8 cellular contexts compared by ENCODE assay signal in genomic region chr1:37473431-37474050, GRCh38. TPM values are rescaled to one million over a fixed set of nuclear protein-coding genes. Genes with fewer than 3 reads are reported as not detected.
DNase-seq lines count a peak whose midpoint lies in the region; FAIRE-seq lines count a peak whose summit lies in the region.

No MANE protein-coding gene starts in this region.

- H3K27me3 ChIP-seq in effector memory CD4-positive, alpha-beta T cell (replicated peaks; ENCODE audit: control insufficient read depth, insufficient read depth, low read length, poor library complexity, severe bottlenecking), result no peaks in the 10 kb centered on the region
- H3K27me3 ChIP-seq in mononuclear cell (ENCODE audit: insufficient read depth, low read length), result no peaks in the 10 kb centered on the region

- H3K4me3 ChIP-seq in effector memory CD4-positive, alpha-beta T cell (ENCODE audit: insufficient read depth, low read depth, low read length, poor library complexity, severe bottlenecking), result peak overlapping the region; percentile 98
- H3K4me3 ChIP-seq in mononuclear cell (ENCODE audit: low read length), result peak overlapping the region; percentile 86

- H3K36me3 Mint-ChIP-seq in T-helper 1 cell treated with Interleukin-12 subunit alpha and Interleukin-12 subunit beta and Interleukin-4 antibody, amounts not matched to agents 30 μg/mL and 1 μg/mL, for 36 hours (ENCODE audit: low read depth), result peaks cover 36% of the 10 kb centered on the region

- peak overlapping the region; percentile 72 for H3K4me3 Mint-ChIP-seq in T-helper 1 cell treated with Interleukin-12 subunit alpha and Interleukin-12 subunit beta and Interleukin-4 antibody, amounts not matched to agents 30 μg/mL and 1 μg/mL, for 36 hours

- H3K4me1 ChIP-seq in effector memory CD4-positive, alpha-beta T cell (ENCODE audit: control insufficient read depth, insufficient read depth, low read length, poor library complexity, severe bottlenecking), result peaks cover 37% of the 10 kb centered on the region
- H3K4me1 ChIP-seq in mononuclear cell (ENCODE audit: insufficient read depth, low read length), result peaks cover 66% of the 10 kb centered on the region

- H3K27ac Mint-ChIP-seq in T-helper 1 cell treated with Interleukin-12 subunit alpha and Interleukin-12 subunit beta and Interleukin-4 antibody, amounts not matched to agents 30 μg/mL and 1 μg/mL, for 36 hours, result peak overlapping the region; percentile 53

- H3K27ac ChIP-seq in effector memory CD4-positive, alpha-beta T cell (ENCODE audit: insufficient read depth, low read length, poor library complexity, severe bottlenecking), result peak overlapping the region; percentile 99

- FAIRE-seq in urothelium cell line (lab: Jason Lieb, UNC), result no peak

- H3K9me3 ChIP-seq in effector memory CD4-positive, alpha-beta T cell (ENCODE audit: control insufficient read depth, low read length), result no peaks in the 10 kb centered on the region
- H3K9me3 ChIP-seq in mononuclear cell (ENCODE audit: low read depth, low read length), result no peaks in the 10 kb centered on the region

- H3K4me1 Mint-ChIP-seq in T-helper 1 cell treated with Interleukin-12 subunit alpha and Interleukin-12 subunit beta and Interleukin-4 antibody, amounts not matched to agents 30 μg/mL and 1 μg/mL, for 36 hours (ENCODE audit: low read depth), result peaks cover 35% of the 10 kb centered on the region

- peak; percentile 33 for DNase-seq in activated CD4-positive, alpha-beta T cell treated with anti-CD3 and anti-CD28 coated beads for 48 hours
- DNase-seq in activated CD4-positive, alpha-beta T cell treated with anti-CD3 and anti-CD28 coated beads, Interleukin-2, amount 50 U/mL, for 4 hours, result no peak
- peak in 1 of 3 donors; percentile 31 for DNase-seq in effector memory CD4-positive, alpha-beta T cell
- DNase-seq in urothelium cell line (ENCODE audit: low spot score), result peak; percentile 38
- DNase-seq in NCI-H2171 (lab: John Stamatoyannopoulos, UW), result no peak
- DNase-seq in NCI-H2029 (lab: John Stamatoyannopoulos, UW), result no peak

- H3K36me3 ChIP-seq in effector memory CD4-positive, alpha-beta T cell (ENCODE audit: control insufficient read depth, insufficient read depth, low read length), result peaks cover 14% of the 10 kb centered on the region

- H3K9me3 Mint-ChIP-seq in T-helper 1 cell treated with Interleukin-12 subunit alpha and Interleukin-12 subunit beta and Interleukin-4 antibody, amounts not matched to agents 30 μg/mL and 1 μg/mL, for 36 hours, result no peaks in the 10 kb centered on the region

- no peaks in the 10 kb centered on the region for H3K27me3 Mint-ChIP-seq in T-helper 1 cell treated with Interleukin-12 subunit alpha and Interleukin-12 subunit beta and Interleukin-4 antibody, amounts not matched to agents 30 μg/mL and 1 μg/mL, for 36 hours (ENCODE audit: low read depth)

RNA-seq across cellular contexts. Expression of gene ZC3H12A, which starts 0.8 kb away (rescaled TPM):
- total RNA-seq in mononuclear cell, result 160 TPM

RNA-seq across cellular contexts. Expression of gene MEAF6, which starts 41.0 kb away (rescaled TPM):
- total RNA-seq in mononuclear cell, result 65.3 TPM

Comparison
In these comparisons a context has a peak if more than half of its experiments do, and no peak if none do; other contexts are left out.
1. DNase-seq: peak in activated CD4-positive, alpha-beta T cell treated with anti-CD3 and anti-CD28 coated beads for 48 hours (single experiment) and urothelium cell line (single experiment); none in activated CD4-positive, alpha-beta T cell treated with anti-CD3 and anti-CD28 coated beads, Interleukin-2, amount 50 U/mL, for 4 hours (0 of 2), NCI-H2171 (single experiment) and NCI-H2029 (single experiment).